ENCODE assay signal across 8 cellular contexts in genomic region chr1:179079113-179079761, GRCh38. TPM values are rescaled to one million over a fixed set of nuclear protein-coding genes. Genes with fewer than 3 reads are reported as not detected.
A peak's percentile ranks its signal among the peaks of the same experiment; 100 is the strongest.
DNase-seq lines count a peak whose midpoint lies in the region; ATAC-seq and TF ChIP-seq lines count a peak whose summit lies in the region.

No MANE protein-coding gene starts in this region.

- H3K9ac ChIP-seq in adipocyte (ENCODE audit: low read length), result no peak overlapping the region

- ATAC-seq in GM18861 (IDR thresholded peaks at IDR 0.05; ENCODE audit: unreplicated experiment) (peak; percentile 26), heart right ventricle (peak in 5 of 8 donors; percentile 25 to 51 (median 36)), HG03108 (IDR thresholded peaks at IDR 0.05; ENCODE audit: unreplicated experiment) (no peak)

- H3K27me3 ChIP-seq in adipocyte (replicated peaks; ENCODE audit: control insufficient read depth, insufficient read depth, low read length), result no peaks in the 10 kb centered on the region
- H3K27me3 ChIP-seq in heart right ventricle, result no peaks in the 10 kb centered on the region

- TF ChIP-seq POLR2A in NB4 (IDR thresholded peaks at IDR 0.05; ENCODE audit: extremely low read depth, insufficient read length), result no peak

- no peaks in the 10 kb centered on the region for H3K9me3 ChIP-seq in adipocyte (ENCODE audit: control insufficient read depth, low read length)
- H3K9me3 ChIP-seq in heart right ventricle, result no peaks in the 10 kb centered on the region

- TF ChIP-seq CTCF in NB4 (IDR thresholded peaks at IDR 0.05; ENCODE audit: low read depth, low read length) (peak; percentile 70), heart right ventricle (IDR thresholded peaks at IDR 0.05) (peak; percentile 43 to 79 (median 71))

- DNase-seq in AG08395 (ENCODE audit: low spot score) (peak; percentile 76), NB4 (ENCODE audit: low read depth) (peak; percentile 83), SHP77 (lab: John Stamatoyannopoulos, UW) (peak; percentile 71 to 73), adipocyte (ENCODE audit: low read depth) (peak; percentile 91), heart right ventricle (peak in 1 of 2 donors; percentile 64), retina (peak; percentile 65)

- H3K4me3 ChIP-seq in NB4 (ENCODE audit: low read depth, low read length), result no peak overlapping the region
- no peak overlapping the region for H3K4me3 ChIP-seq in adipocyte (ENCODE audit: low read length)
- H3K4me3 ChIP-seq in heart right ventricle, result no peak overlapping the region

- intact Hi-C loops in heart right ventricle (cut with DNase I), result loop anchor here in 7 of 10 donors (1.0 to 10.0 kb wide), 9 partner anchors 115 to 292 kb away; partner anchors contain the start of genes SOAT1 (in 2 of the 7) and AXDND1 (in 1 of the 7)

- 54 to 58% methylated on average over 18 of the region's 18 CpGs for whole genome bisulfite sequencing in heart right ventricle, 2 donors

- peaks cover 43% of the 10 kb centered on the region for H3K4me1 ChIP-seq in adipocyte (ENCODE audit: control insufficient read depth, insufficient read depth, low read length)
- H3K4me1 ChIP-seq in heart right ventricle, result peaks cover 3 to 28% (median 17%) of the 10 kb centered on the region in 9 donors

- no peak overlapping the region for H3K27ac ChIP-seq in heart right ventricle

- H3K36me3 ChIP-seq in adipocyte (ENCODE audit: control insufficient read depth, insufficient read depth, low read length, severe bottlenecking), result peaks cover 4% of the 10 kb centered on the region
- peaks cover 0 to 19% (median 1%) of the 10 kb centered on the region in 9 donors for H3K36me3 ChIP-seq in heart right ventricle

RNA-seq across cellular contexts. Expression of gene TOR3A, which starts 2.6 kb away (rescaled TPM):
- total RNA-seq in heart right ventricle, result 10 to 100 TPM in 6 of 10 donors, 1 to 10 TPM in 4; 6.8 to 18.0 (median 10.9) TPM
- 10 to 100 TPM in 1 of 2 donors, 1 to 10 TPM in 1; 5.9 to 16.8 TPM for polyA plus RNA-seq in heart right ventricle

RNA-seq across cellular contexts. Expression of gene FAM20B, which starts 53.5 kb away (rescaled TPM):
- total RNA-seq in heart right ventricle, result 10 to 100 TPM; 44.5 to 63.4 (median 51.1) TPM
- polyA plus RNA-seq in heart right ventricle, result 10 to 100 TPM; 11.9 to 23.7 TPM
